In the genomic region with DNA sequence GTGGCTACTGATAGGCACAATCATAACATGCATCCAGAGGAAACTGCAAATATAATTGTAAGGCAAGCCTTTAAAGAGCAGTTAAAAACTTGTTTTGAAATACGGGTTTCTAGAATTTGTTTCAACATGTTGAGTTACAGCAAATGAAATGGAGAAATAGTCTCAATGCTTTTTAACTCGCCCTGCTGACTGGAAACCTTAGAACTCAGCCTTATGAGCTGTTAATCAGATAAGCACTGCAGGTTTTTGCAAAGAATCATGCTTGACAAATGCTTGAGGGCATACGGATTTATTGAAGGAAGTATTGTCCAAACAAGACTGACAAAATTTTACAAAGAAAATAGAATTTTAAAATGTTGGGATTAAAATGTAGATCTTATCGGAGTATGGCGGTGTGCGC, we compare ENCODE assay signal across 30 cellular contexts. TPM values are rescaled to one million over a fixed set of nuclear protein-coding genes. Genes with fewer than 3 reads are reported as not detected.
DNase-seq lines count a peak whose midpoint lies in the region; ATAC-seq, FAIRE-seq and TF ChIP-seq lines count a peak whose summit lies in the region.
"Had no signal": no experiment of that assay in that cellular context is flagged by ENCODE, and none has a peak within 500 bp of the region (broad histone marks: within the 10 kb centered on the region; RNA-seq: fewer than 3 reads in every experiment).

No MANE protein-coding gene starts in this region.

- H3K4me2 ChIP-seq in PC-3 (ENCODE audit: low read length), result no peak overlapping the region
- peak overlapping the region; percentile 26 for H3K4me2 ChIP-seq in parathyroid adenoma (ENCODE audit: low read length)
- H3K4me2 ChIP-seq: A549 had no signal

- peak; percentile 25 for DNase-seq in ELR (ENCODE audit: low read depth)
- peak; percentile 56 for DNase-seq in PC-3
- peak; percentile 99 for DNase-seq in bronchial epithelial cell (ENCODE audit: low read depth)
- DNase-seq in NCI-H345 treated with DMSO at 0.1 percent for 48 hours (lab: John Stamatoyannopoulos, UW; ENCODE audit: unreplicated experiment), result no peak
- DNase-seq in activated gamma-delta T cell (lab: John Stamatoyannopoulos, UW), result no peak
- DNase-seq in NK-92 treated with Interleukin-12 subunit alpha and Interleukin-12 subunit beta, amount 100 ng/mL, for 24 hours (lab: John Stamatoyannopoulos, UW), result no peak
- DNase-seq: activated CD4-positive, alpha-beta T cell treated with anti-CD3 and anti-CD28 coated beads, Interleukin-2, amount 50 U/mL, for 4 hours; activated CD4-positive, CD25-positive, alpha-beta regulatory T cell; activated naive CD4-positive, alpha-beta T cell treated with anti-CD3 and anti-CD28 coated beads, Interleukin-2, amount 10 ng/mL, durations not matched to agents 7 days and 5 days; anterior cingulate cortex; CD8-positive, alpha-beta T cell; hypothalamus; immature natural killer cell; left lung; MM.1S; NCI-H1417 treated with DMSO at 0.1 percent for 48 hours; NCI-H2081 treated with DMSO at 0.1 percent for 48 hours; NCI-H345; NCI-H774; SHP77; sigmoid colon; stimulated activated CD4-positive, alpha-beta T cell treated with anti-CD3 and anti-CD28 coated beads, Interleukin-15, amount 100 ng/mL, for 24 hours; stimulated activated naive B cell treated with anti-CD40 and anti-IgM and Interleukin-4, amounts not matched to agents 10 μg/mL and 1 μg/mL and 100 μg/mL, for 72 hours had no signal

- no peak overlapping the region for H3K9ac ChIP-seq in PC-3 (ENCODE audit: low read length)
- no peak overlapping the region for H3K9ac ChIP-seq in parathyroid adenoma

- intact Hi-C loops in PC-3 (cut with micrococcal nuclease), result loop anchor here (5.0 kb wide), 1 partner anchor 32 kb away; a partner anchor contains a TSS

- no peaks in the 10 kb centered on the region for H3K9me2 ChIP-seq in PC-3 (replicated peaks; ENCODE audit: low read length)

- POLR2A ChIA-PET in PC-3 (lab: Charles Lee; ENCODE audit: unreplicated experiment), result no interaction called here

- no TSS peak for BruUV-seq in PC-3 (replicated peaks; lab: Mats Ljungman, UMichigan)

- TF ChIP-seq CTCF in PC-3 (conservative IDR thresholded peaks at IDR 0.05; ENCODE audit: low read depth, low read length) (no peak), bronchial epithelial cell (IDR thresholded peaks at IDR 0.05; ENCODE audit: insufficient read depth, low read length, severe bottlenecking) (no peak), parathyroid adenoma (IDR thresholded peaks at IDR 0.05) (no peak)

- no peaks in the 10 kb centered on the region for H3K27me3 ChIP-seq in PC-3 (ENCODE audit: low read length)
- H3K27me3 ChIP-seq in bronchial epithelial cell (ENCODE audit: control insufficient read depth, insufficient read depth, low read length), result no peaks in the 10 kb centered on the region
- H3K27me3 ChIP-seq in parathyroid adenoma (ENCODE audit: control insufficient read depth, insufficient read depth, low read length), result no peaks in the 10 kb centered on the region
- H3K27me3 ChIP-seq: left lung, sigmoid colon had no signal

- no peaks in the 10 kb centered on the region for H3K9me3 ChIP-seq in PC-3 (ENCODE audit: low read length)
- no peaks in the 10 kb centered on the region for H3K9me3 ChIP-seq in parathyroid adenoma (ENCODE audit: control insufficient read depth, low read length)
- H3K9me3 ChIP-seq: A549, left lung, sigmoid colon, thoracic aorta had no signal

- no peak for FAIRE-seq in bronchial epithelial cell (lab: Jason Lieb, UNC)
- FAIRE-seq: A549, GM12892 had no signal

- peaks cover 25% of the 10 kb centered on the region for H3K4me1 ChIP-seq in PC-3 (ENCODE audit: insufficient read depth, low read length)
- H3K4me1 ChIP-seq in parathyroid adenoma, result peaks cover 3% of the 10 kb centered on the region
- H3K4me1 ChIP-seq: A549 had no signal

- no peaks in the 10 kb centered on the region for H3K36me3 ChIP-seq in PC-3 (ENCODE audit: low read depth, low read length)
- H3K36me3 ChIP-seq in bronchial epithelial cell (ENCODE audit: control insufficient read depth, insufficient read depth, low read length), result no peaks in the 10 kb centered on the region
- H3K36me3 ChIP-seq in parathyroid adenoma (ENCODE audit: control insufficient read depth, insufficient read depth, low read length), result no peaks in the 10 kb centered on the region
- H3K36me3 ChIP-seq: cardiac muscle cell, left lung, sigmoid colon, thoracic aorta had no signal

- no peak overlapping the region for H2AFZ ChIP-seq in PC-3 (ENCODE audit: low read length)
- H2AFZ ChIP-seq in parathyroid adenoma, result peak overlapping the region; percentile 30

- ATAC-seq in PC-3 (no peak), HG03442 (IDR thresholded peaks at IDR 0.05; ENCODE audit: unreplicated experiment) (no peak)
- ATAC-seq: A549; CD8-positive, alpha-beta T cell; left lung; stimulated activated naive B cell treated with anti-CD40 and anti-IgM and Interleukin-4, amounts not matched to agents 10 μg/mL and 1 μg/mL and 100 μg/mL, for 72 hours had no signal

- CTCF ChIA-PET in PC-3 (lab: Charles Lee), result no interaction called here

- H3K27ac ChIP-seq in PC-3 (ENCODE audit: low read length) (no peak overlapping the region), parathyroid adenoma (peak overlapping the region; percentile 26)
- H3K27ac ChIP-seq: A549, cardiac muscle cell, coronary artery, sigmoid colon, thoracic aorta had no signal

- H3K79me2 ChIP-seq in PC-3 (ENCODE audit: low read length) (peaks cover 5% of the 10 kb centered on the region), parathyroid adenoma (no peaks in the 10 kb centered on the region)

- no peaks in the 10 kb centered on the region for H3F3A ChIP-seq in PC-3 (ENCODE audit: low read length, unreplicated experiment)

- H3K4me3 ChIP-seq in PC-3 (ENCODE audit: low read length) (no peak overlapping the region), bronchial epithelial cell (ENCODE audit: low read depth, low read length) (no peak overlapping the region), parathyroid adenoma (ENCODE audit: low read depth, low read length) (no peak overlapping the region)
- H3K4me3 ChIP-seq: A549, cardiac muscle cell, coronary artery, left lung, sigmoid colon, thoracic aorta had no signal

- H4K20me1 ChIP-seq in PC-3 (ENCODE audit: low read length), result no peaks in the 10 kb centered on the region

RNA-seq across cellular contexts. Expression of a gene that starts 4.5 kb away (rescaled TPM):
- total RNA-seq in PC-3 (2014; rRNA removed), result 6.8 and 7.8 TPM in 2 replicates
- total RNA-seq in bronchial epithelial cell, result 10.5 and 19.0 TPM in 2 replicates

RNA-seq across cellular contexts. Expression of a gene that starts 34.6 kb away (rescaled TPM):
- 14.2 and 16.0 TPM in 2 replicates for total RNA-seq in PC-3 (2014; rRNA removed)
- 15.4 and 17.4 TPM in 2 replicates for total RNA-seq in bronchial epithelial cell

Comparison
In these comparisons a context has a peak if more than half of its experiments do, and no peak if none do; other contexts are left out.
1. DNase-seq: peak in ELR (single experiment), PC-3 (single experiment) and bronchial epithelial cell (single experiment); none in NCI-H345 treated with DMSO at 0.1 percent for 48 hours (single experiment), activated gamma-delta T cell (single experiment) and NK-92 treated with Interleukin-12 subunit alpha and Interleukin-12 subunit beta, amount 100 ng/mL, for 24 hours (single experiment).